ENCODE assay signal across 8 cellular contexts in the genomic region with DNA sequence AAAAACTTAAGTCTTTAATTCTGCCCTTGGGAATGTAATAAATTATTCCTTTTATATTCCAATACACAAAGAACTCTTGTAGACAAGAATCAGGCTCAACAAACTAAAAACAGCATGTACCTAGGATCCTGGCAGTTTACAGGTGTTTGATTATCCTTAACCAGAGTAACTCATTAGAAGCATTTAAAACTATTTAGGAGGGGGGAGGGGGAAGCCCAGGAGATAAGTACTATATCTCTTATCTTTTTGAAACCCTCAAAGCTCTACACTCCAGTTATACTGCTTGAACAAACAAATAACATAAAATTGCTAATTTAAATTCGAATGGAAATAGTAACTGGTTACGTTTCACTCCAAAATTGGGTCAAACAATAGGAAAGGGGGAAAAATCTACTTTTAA. TPM values are rescaled to one million over a fixed set of nuclear protein-coding genes. Genes with fewer than 3 reads are reported as not detected.
DNase-seq lines count a peak whose midpoint lies in the region; ATAC-seq, FAIRE-seq and TF ChIP-seq lines count a peak whose summit lies in the region.

No MANE protein-coding gene starts in this region.

- no peak for DNase-seq in HFFc6
- DNase-seq in foreskin keratinocyte, result no peak
- DNase-seq in small intestine, result peak; percentile 33
- no peak for DNase-seq in activated effector memory CD4-positive, alpha-beta T cell treated with anti-CD3 and anti-CD28 coated beads, Interleukin-2, amount 50 U/mL, for 16 hours
- no peak for DNase-seq in DMS114 treated with DMSO at 0.1 percent for 48 hours (lab: John Stamatoyannopoulos, UW; ENCODE audit: unreplicated experiment)
- DNase-seq in C1 segment of cervical spinal cord (lab: John Stamatoyannopoulos, UW), result no peak
- DNase-seq in germinal center (ENCODE audit: low spot score), result no peak

- no peak for ATAC-seq in foreskin keratinocyte

- WGBS in small intestine, 3 donors, result 0 to 3% (median 0%) methylated on average over 2 of the region's 2 CpGs

- H3K27ac Mint-ChIP-seq in HFFc6, result peak overlapping the region; percentile 97

- H3K9me3 Mint-ChIP-seq in HFFc6, result no peaks in the 10 kb centered on the region

- H3K4me3 Mint-ChIP-seq in HFFc6, result peak overlapping the region; percentile 98

- peak overlapping the region in 1 of 2 donors; percentile 95 for H3K4me3 ChIP-seq in small intestine (ENCODE audit: low read depth in 1 of 2, low read length in 2 of 2)

- peaks cover 56% of the 10 kb centered on the region for H3K4me1 Mint-ChIP-seq in HFFc6 (ENCODE audit: low read depth)

- H3K36me3 Mint-ChIP-seq in HFFc6 (ENCODE audit: low read depth), result peaks cover 32% of the 10 kb centered on the region

- no peak for TF ChIP-seq CTCF in HFFc6 (IDR thresholded peaks at IDR 0.05)
- TF ChIP-seq CTCF in VCaP (conservative IDR thresholded peaks at IDR 0.05), result no peak
- TF ChIP-seq CTCF in foreskin keratinocyte (conservative IDR thresholded peaks at IDR 0.05), result no peak

- H3K4me1 ChIP-seq in foreskin keratinocyte, result peaks cover 19% of the 10 kb centered on the region
- H3K4me1 ChIP-seq in small intestine (ENCODE audit: control insufficient read depth in 2 of 2, insufficient read depth in 1 of 2, low read depth in 1 of 2, low read length in 1 of 2), result peaks cover 0 to 2% of the 10 kb centered on the region in 2 donors

- H3K9me3 ChIP-seq in small intestine (ENCODE audit: control insufficient read depth, low read depth), result no peaks in the 10 kb centered on the region

- H3K27me3 ChIP-seq in foreskin keratinocyte (no peaks in the 10 kb centered on the region), small intestine (ENCODE audit: control insufficient read depth in 2 of 2, insufficient read depth in 2 of 2, low read length in 2 of 2) (no peaks in the 10 kb centered on the region)

- no peak for FAIRE-seq in small intestine (lab: Jason Lieb, UNC)

- peaks cover 1% of the 10 kb centered on the region for H3K27me3 Mint-ChIP-seq in HFFc6 (ENCODE audit: insufficient read depth)

- H3K36me3 ChIP-seq in small intestine (ENCODE audit: control insufficient read depth in 2 of 2, insufficient read depth in 2 of 2, low read length in 2 of 2), result peaks cover 2 to 8% of the 10 kb centered on the region in 2 donors

- peak overlapping the region; percentile 99 for H3K27ac ChIP-seq in VCaP
- peak overlapping the region; percentile 82 for H3K27ac ChIP-seq in foreskin keratinocyte
- no peak overlapping the region for H3K27ac ChIP-seq in small intestine (ENCODE audit: low read depth in 1 of 2, low read length in 1 of 2)

RNA-seq across cellular contexts. Expression of a gene that starts 1.9 kb away (rescaled TPM):
- 100 to 1,000 TPM; 229 to 242 (median 240) TPM for total RNA-seq in HFFc6 (2021; fragmentation: NEBNext Ultra II Directional; extraction: Animal tissue kit (Norgen Biotek cat#: 25700))
- 330 and 340 TPM in 2 replicates for total RNA-seq in foreskin keratinocyte
- polyA plus RNA-seq in foreskin keratinocyte (274 and 309 TPM in 2 replicates), small intestine (100 to 1,000 TPM; 256 to 424 (median 320) TPM)

RNA-seq across cellular contexts. Expression of a gene that starts 21.0 kb away (rescaled TPM):
- total RNA-seq in HFFc6 (2021; fragmentation: NEBNext Ultra II Directional; extraction: Animal tissue kit (Norgen Biotek cat#: 25700)), result 10 to 100 TPM; 34.6 to 50.6 (median 42.2) TPM
- 28.3 and 31.4 TPM in 2 replicates for total RNA-seq in foreskin keratinocyte
- polyA plus RNA-seq in foreskin keratinocyte (29.6 and 34.7 TPM in 2 replicates), small intestine (10 to 100 TPM; 11.2 to 27.1 (median 20.5) TPM)

Comparison
In these comparisons a context has a peak if more than half of its experiments do, and no peak if none do; other contexts are left out.
1. H3K27ac ChIP-seq: peak in VCaP (single experiment) and foreskin keratinocyte (single experiment); none in small intestine (0 of 2).